In the genomic region with DNA sequence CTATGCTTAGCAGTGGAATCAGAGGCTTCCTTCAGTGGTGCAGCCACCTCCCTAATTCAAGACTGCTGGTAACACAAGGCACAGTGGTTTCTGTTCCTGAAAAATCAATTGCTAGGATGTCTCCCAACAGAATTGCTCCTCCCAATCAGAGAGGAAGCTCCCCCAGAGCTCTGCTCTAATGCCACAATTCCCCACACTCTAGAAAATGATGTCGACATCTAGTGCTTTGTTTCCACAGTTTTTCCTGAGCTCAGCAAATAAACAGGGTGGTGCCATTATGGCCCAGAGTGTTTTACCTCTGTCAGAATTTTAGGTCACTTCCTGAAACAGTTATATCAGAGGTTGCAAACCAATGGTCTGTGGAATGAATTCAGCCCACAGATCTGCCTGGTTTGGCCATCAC, we compare ENCODE assay signal across 14 cellular contexts. TPM values are rescaled to one million over a fixed set of nuclear protein-coding genes. Genes with fewer than 3 reads are reported as not detected.
DNase-seq lines count a peak whose midpoint lies in the region; ATAC-seq and TF ChIP-seq lines count a peak whose summit lies in the region.
"Had no signal": no experiment of that assay in that cellular context is flagged by ENCODE, and none has a peak within 500 bp of the region (broad histone marks: within the 10 kb centered on the region; RNA-seq: fewer than 3 reads in every experiment).

No MANE protein-coding gene starts in this region.

- H3K9me3 ChIP-seq in smooth muscle cell (replicated peaks; ENCODE audit: low read depth) (no peaks in the 10 kb centered on the region), osteoblast (ENCODE audit: low read depth, low read length) (no peaks in the 10 kb centered on the region), PC-9 (ENCODE audit: insufficient read depth, low read depth) (no peaks in the 10 kb centered on the region)
- H3K9me3 ChIP-seq: neutrophil, stomach had no signal

- H3K79me2 ChIP-seq in smooth muscle cell (ENCODE audit: low read depth) (no peaks in the 10 kb centered on the region), osteoblast (ENCODE audit: insufficient read depth, low read length) (no peaks in the 10 kb centered on the region), PC-9 (ENCODE audit: low read depth) (no peaks in the 10 kb centered on the region)

- H3K4me2 ChIP-seq in smooth muscle cell: peak overlapping the region; percentile 28
- no peak overlapping the region for H3K4me2 ChIP-seq in osteoblast (ENCODE audit: insufficient read depth, low read length)
- H3K4me2 ChIP-seq in PC-9: no peak overlapping the region

- H3K27me3 ChIP-seq in smooth muscle cell (ENCODE audit: low read depth) (no peaks in the 10 kb centered on the region), osteoblast (ENCODE audit: insufficient read depth, low read length) (no peaks in the 10 kb centered on the region), PC-9 (ENCODE audit: insufficient read depth, low read depth) (no peaks in the 10 kb centered on the region)
- H3K27me3 ChIP-seq: neutrophil, stomach had no signal

- 76% methylated on average over 1 of the region's 1 CpG for WGBS in smooth muscle cell (ENCODE audit: low lambda C conversion rate)

- POLR2A ChIA-PET in PC-9 (lab: Charles Lee; ENCODE audit: unreplicated experiment): no interaction called here

- H3K27ac ChIP-seq in smooth muscle cell (ENCODE audit: low read depth) (peak overlapping the region; percentile 39), osteoblast (ENCODE audit: low read depth, low read length) (no peak overlapping the region), PC-9 (no peak overlapping the region)
- H3K27ac ChIP-seq: neutrophil, stomach had no signal

- BruUV-seq in PC-9 (replicated peaks; lab: Mats Ljungman, UMichigan): no TSS peak

- intact Hi-C loops in left colon (cut with DNase I, micrococcal nuclease) (no loop called here), PC-9 (cut with micrococcal nuclease; ENCODE audit: unreplicated experiment) (no loop called here)

- peaks cover 4% of the 10 kb centered on the region for H3K36me3 ChIP-seq in smooth muscle cell (ENCODE audit: low read depth)
- H3K36me3 ChIP-seq in osteoblast (ENCODE audit: insufficient read depth, low read length): peaks cover 3% of the 10 kb centered on the region
- H3K36me3 ChIP-seq in PC-9 (ENCODE audit: low read depth): 0 out of 2 replicates have a peak, but pooled peaks cover 13% of the 10 kb centered on the region

- H3K4me1 ChIP-seq in smooth muscle cell (ENCODE audit: low read depth) (no peaks in the 10 kb centered on the region), osteoblast (ENCODE audit: insufficient read depth, low read length) (no peaks in the 10 kb centered on the region), PC-9 (replicated peaks; ENCODE audit: insufficient read depth) (no peaks in the 10 kb centered on the region; the same call in 1 of the 2 replicates)
- H3K4me1 ChIP-seq: stomach had no signal

- H3K9ac ChIP-seq in smooth muscle cell (ENCODE audit: low read depth): no peak overlapping the region

- ATAC-seq in HG02642 (IDR thresholded peaks at IDR 0.05; ENCODE audit: poor library complexity, unreplicated experiment) (peak; percentile 32), left colon (peak; percentile 18)
- ATAC-seq: T-helper 17 cell had no signal

- H3K4me3 ChIP-seq in smooth muscle cell (no peak overlapping the region), osteoblast (ENCODE audit: insufficient read depth, low read length) (no peak overlapping the region), PC-9 (no peak overlapping the region)
- H3K4me3 ChIP-seq: stomach had no signal

- CTCF ChIA-PET in PC-9 (lab: Charles Lee): no interaction called here

- H4K20me1 ChIP-seq in smooth muscle cell (ENCODE audit: low read depth): no peaks in the 10 kb centered on the region
- no peaks in the 10 kb centered on the region for H4K20me1 ChIP-seq in osteoblast (ENCODE audit: insufficient read depth, low read length)
- H4K20me1 ChIP-seq in PC-9 (ENCODE audit: insufficient read depth): no peaks in the 10 kb centered on the region

- H2AFZ ChIP-seq in smooth muscle cell (ENCODE audit: low read depth) (no peak overlapping the region), osteoblast (ENCODE audit: low read length) (no peak overlapping the region), PC-9 (no peak overlapping the region)

- H3K9me2 ChIP-seq in PC-9 (ENCODE audit: insufficient read depth): no peaks in the 10 kb centered on the region

- H3F3A ChIP-seq in smooth muscle cell (ENCODE audit: low read depth) (no peaks in the 10 kb centered on the region), PC-9 (ENCODE audit: insufficient read depth, low read depth) (no peaks in the 10 kb centered on the region)

- TF ChIP-seq CTCF in smooth muscle cell (IDR thresholded peaks at IDR 0.05; ENCODE audit: borderline replicate concordance, insufficient read depth, poor library complexity, severe bottlenecking) (no peak), osteoblast (IDR thresholded peaks at IDR 0.05; ENCODE audit: extremely low read depth, low read depth, low read length) (no peak), PC-9 (conservative IDR thresholded peaks at IDR 0.05) (no peak)

- DNase-seq in SIG-M5 treated with dmso at 0.1 percent for 504 hours (lab: John Stamatoyannopoulos, UW; ENCODE audit: unreplicated experiment) (peak; percentile 46), left colon (no peak), smooth muscle cell (lab: John Stamatoyannopoulos, UW; ENCODE audit: unreplicated experiment) (no peak), HPDE6-E6E7 (ENCODE audit: extremely low spot score) (no peak), osteoblast (ENCODE audit: insufficient read length, low spot score, missing footprints) (no peak), DMS53 (lab: John Stamatoyannopoulos, UW) (no peak), PC-9 (no peak)
- DNase-seq: activated CD4-positive, alpha-beta T cell treated with anti-CD3 and anti-CD28 coated beads for 1 hour; NCI-H2081 treated with DMSO at 0.1 percent for 48 hours; NCI-H526 treated with DMSO at 0.1 percent for 48 hours; stomach; T-helper 17 cell had no signal

RNA-seq across cellular contexts. Expression of a gene that starts 24.7 kb away (rescaled TPM):
- total RNA-seq in left colon: 10 to 100 TPM; 19.8 to 21.8 TPM
- 15.7 and 31.9 TPM in 2 replicates for total RNA-seq in smooth muscle cell
- 4.8 and 6.2 TPM in 2 replicates for polyA plus RNA-seq in smooth muscle cell
- total RNA-seq in osteoblast: 15.2 and 16.2 TPM in 2 replicates
- total RNA-seq in PC-9 (2021): 46.7 and 50.8 TPM in 2 replicates
